Comparison of ENCODE assay signal across 1 cellular context in genomic region chr11:6926208-6927029, GRCh38.
TF ChIP-seq lines count a peak whose summit lies in the region.

Gene ZNF215 (plus strand): TSS chr11:6926426. CDS start chr11:6932273, 5,847 bp downstream.

TF ChIP-seq in HEK293, 187 proteins besides CTCF, POLR2A, EP300 and RAD21 (continued from another document):
- TF ChIP-seq HIC1 (tag by site-specific recombination; IDR thresholded peaks at IDR 0.05) (no peak), ZSCAN16 (tag by site-specific recombination; IDR thresholded peaks at IDR 0.05) (no peak), ZBTB20 (tag by site-specific recombination; IDR thresholded peaks at IDR 0.05) (peak; percentile 65), ZIC2 (tag by site-specific recombination; IDR thresholded peaks at IDR 0.05) (no peak), MZF1 (tag by site-specific recombination; IDR thresholded peaks at IDR 0.05; ENCODE audit: borderline replicate concordance) (no peak), INSM2 (tag by site-specific recombination; IDR thresholded peaks at IDR 0.05) (no peak), ZBTB17 (tag by site-specific recombination; IDR thresholded peaks at IDR 0.05) (peak; percentile 76), ZNF292 (tag by site-specific recombination; IDR thresholded peaks at IDR 0.05; ENCODE audit: borderline replicate concordance, low read depth) (no peak), ZBTB11 (tag by site-specific recombination; conservative IDR thresholded peaks at IDR 0.05; ENCODE audit: low read depth) (peak; percentile 92), ZNF10 (tag by site-specific recombination; IDR thresholded peaks at IDR 0.05) (no peak), ZNF785 (tag by site-specific recombination; IDR thresholded peaks at IDR 0.05) (no peak)
